10 cellular contexts compared by ENCODE assay signal in the genomic region with DNA sequence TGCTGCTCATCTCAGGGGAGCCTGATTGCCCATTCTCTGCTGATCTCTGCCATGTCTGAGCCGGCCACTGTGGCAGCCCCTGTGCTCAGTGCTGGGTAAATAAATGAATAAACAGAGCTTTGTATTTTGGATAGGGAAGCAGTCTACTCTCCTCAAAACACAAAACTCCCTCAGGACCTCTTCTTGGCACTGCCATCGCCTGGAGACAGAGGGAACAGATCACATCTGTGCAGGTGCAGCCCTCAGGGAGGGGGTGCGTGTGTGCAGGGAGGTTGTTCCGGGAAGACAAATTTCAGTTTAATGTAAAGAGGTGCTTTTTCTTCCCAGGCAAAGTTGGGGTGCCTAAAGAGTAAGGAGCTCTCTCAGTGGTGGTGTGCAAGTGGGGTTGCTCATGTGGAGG. TPM values are rescaled to one million over a fixed set of nuclear protein-coding genes. Genes with fewer than 3 reads are reported as not detected.
A peak's percentile ranks its signal among the peaks of the same experiment; 100 is the strongest.
DNase-seq lines count a peak whose midpoint lies in the region; TF ChIP-seq lines count a peak whose summit lies in the region.
"Had no signal": no experiment of that assay in that cellular context is flagged by ENCODE, and none has a peak within 500 bp of the region (broad histone marks: within the 10 kb centered on the region; RNA-seq: fewer than 3 reads in every experiment).

No MANE protein-coding gene starts in this region.

- peaks cover 26% of the 10 kb centered on the region for H3F3A ChIP-seq in smooth muscle cell (ENCODE audit: low read depth)

- H3K9ac ChIP-seq in smooth muscle cell (ENCODE audit: low read depth) = no peak overlapping the region

- no peaks in the 10 kb centered on the region for H3K36me3 Mint-ChIP-seq in endothelial cell (ENCODE audit: low read depth, unreplicated experiment)

- H3K4me3 ChIP-seq in smooth muscle cell = peak overlapping the region; percentile 65
- H3K4me3 ChIP-seq in WERI-Rb-1 (ENCODE audit: low read depth, low read length) = no peak overlapping the region

- H2AFZ ChIP-seq in smooth muscle cell (ENCODE audit: low read depth) = no peak overlapping the region

- H3K36me3 ChIP-seq in smooth muscle cell (ENCODE audit: low read depth) (no peaks in the 10 kb centered on the region), WERI-Rb-1 (no peaks in the 10 kb centered on the region; the same call in 1 of the 2 replicates)

- H3K4me3 Mint-ChIP-seq in endothelial cell (ENCODE audit: unreplicated experiment) = peak overlapping the region; percentile 9

- H3K4me2 ChIP-seq in smooth muscle cell = no peak overlapping the region

- H3K4me1 Mint-ChIP-seq in endothelial cell (ENCODE audit: unreplicated experiment) = peaks cover 8% of the 10 kb centered on the region

- no peak overlapping the region for H3K27ac Mint-ChIP-seq in endothelial cell (ENCODE audit: unreplicated experiment)

- H3K4me1 ChIP-seq in smooth muscle cell (ENCODE audit: low read depth) = peaks cover 19% of the 10 kb centered on the region

- DNase-seq in SHP77 (lab: John Stamatoyannopoulos, UW) (peak; percentile 28 to 51), SHP77 treated with DMSO at 0.1 percent for 48 hours (lab: John Stamatoyannopoulos, UW) (no peak), NCI-H2196 treated with DMSO at 0.1 percent for 48 hours (lab: John Stamatoyannopoulos, UW; ENCODE audit: unreplicated experiment) (peak; percentile 27), endothelial cell (ENCODE audit: low spot score) (no peak), smooth muscle cell (lab: John Stamatoyannopoulos, UW; ENCODE audit: unreplicated experiment) (no peak), HK-2 (ENCODE audit: unreplicated experiment) (no peak), WERI-Rb-1 (no peak), anterior cingulate cortex (lab: John Stamatoyannopoulos, UW) (no peak)

- WGBS in smooth muscle cell (ENCODE audit: low lambda C conversion rate) = 72% methylated on average over 4 of the region's 4 CpGs

- H3K27me3 ChIP-seq in smooth muscle cell (ENCODE audit: low read depth) (no peaks in the 10 kb centered on the region), WERI-Rb-1 (ENCODE audit: insufficient read depth, low read depth, severe bottlenecking) (no peaks in the 10 kb centered on the region)

- no peaks in the 10 kb centered on the region for H3K9me3 Mint-ChIP-seq in endothelial cell (ENCODE audit: unreplicated experiment)

- no peaks in the 10 kb centered on the region for H3K79me2 ChIP-seq in smooth muscle cell (ENCODE audit: low read depth)

- H3K27me3 Mint-ChIP-seq in endothelial cell (ENCODE audit: unreplicated experiment) = peaks cover 4% of the 10 kb centered on the region

- H3K9me3 ChIP-seq in smooth muscle cell (replicated peaks; ENCODE audit: low read depth) (no peaks in the 10 kb centered on the region), WERI-Rb-1 (ENCODE audit: severe bottlenecking) (no peaks in the 10 kb centered on the region)

- no peak for TF ChIP-seq CTCF in endothelial cell (IDR thresholded peaks at IDR 0.05; ENCODE audit: unreplicated experiment)
- no peak for TF ChIP-seq CTCF in smooth muscle cell (IDR thresholded peaks at IDR 0.05; ENCODE audit: borderline replicate concordance, insufficient read depth, poor library complexity, severe bottlenecking)
- no peak for TF ChIP-seq CTCF in WERI-Rb-1 (IDR thresholded peaks at IDR 0.05; ENCODE audit: low read depth, low read length)

- H3K27ac ChIP-seq in smooth muscle cell (ENCODE audit: low read depth) (no peak overlapping the region), WERI-Rb-1 (no peak overlapping the region)
- H3K27ac ChIP-seq: epithelial cell of prostate had no signal

- H4K20me1 ChIP-seq in smooth muscle cell (ENCODE audit: low read depth) = no peaks in the 10 kb centered on the region

RNA-seq across cellular contexts. Expression of a gene that starts 7.7 kb away (rescaled TPM):
- total RNA-seq in endothelial cell (ENCODE audit: unreplicated experiment) (1.4 TPM), smooth muscle cell (0.31 TPM in 1 of 2 replicates, not detected in the other)
- 0.39 TPM in 1 of 2 replicates, not detected in the other for polyA plus RNA-seq in smooth muscle cell
- polyA plus RNA-seq: neural cell had no signal

RNA-seq across cellular contexts. Expression of a gene that starts 11.7 kb away (rescaled TPM):
- total RNA-seq in endothelial cell (ENCODE audit: unreplicated experiment) = 1.1 TPM
- 0.22 TPM in 1 of 2 replicates, not detected in the other for total RNA-seq in smooth muscle cell
- not detected in 2 replicates for polyA plus RNA-seq in smooth muscle cell
- polyA plus RNA-seq: neural cell had no signal

RNA-seq across cellular contexts. Expression of a gene that starts 17.1 kb away (rescaled TPM):
- total RNA-seq in endothelial cell (ENCODE audit: unreplicated experiment) (174 TPM), smooth muscle cell (200 and 240 TPM in 2 replicates)
- polyA plus RNA-seq in smooth muscle cell = 250 and 257 TPM in 2 replicates

RNA-seq across cellular contexts. Expression of a gene that starts 17.2 kb away (rescaled TPM):
- total RNA-seq in endothelial cell (ENCODE audit: unreplicated experiment) (23.2 TPM), smooth muscle cell (10.9 and 13.3 TPM in 2 replicates)
- 19.8 and 27.5 TPM in 2 replicates for polyA plus RNA-seq in smooth muscle cell

RNA-seq across cellular contexts. Expression of a gene that starts 30.4 kb away (rescaled TPM):
- total RNA-seq in endothelial cell (ENCODE audit: unreplicated experiment) (not detected), smooth muscle cell (not detected in 2 replicates)
- polyA plus RNA-seq in smooth muscle cell = 0.47 TPM in 1 of 2 replicates, not detected in the other
- polyA plus RNA-seq: neural cell had no signal

Comparison
In these comparisons a context has a peak if more than half of its experiments do, and no peak if none do; other contexts are left out.
1. DNase-seq: peak in SHP77 (2 of 2) and NCI-H2196 treated with DMSO at 0.1 percent for 48 hours (single experiment); none in SHP77 treated with DMSO at 0.1 percent for 48 hours (single experiment), endothelial cell (single experiment), smooth muscle cell (single experiment), HK-2 (single experiment), WERI-Rb-1 (single experiment) and anterior cingulate cortex (0 of 58).